In the genomic region with DNA sequence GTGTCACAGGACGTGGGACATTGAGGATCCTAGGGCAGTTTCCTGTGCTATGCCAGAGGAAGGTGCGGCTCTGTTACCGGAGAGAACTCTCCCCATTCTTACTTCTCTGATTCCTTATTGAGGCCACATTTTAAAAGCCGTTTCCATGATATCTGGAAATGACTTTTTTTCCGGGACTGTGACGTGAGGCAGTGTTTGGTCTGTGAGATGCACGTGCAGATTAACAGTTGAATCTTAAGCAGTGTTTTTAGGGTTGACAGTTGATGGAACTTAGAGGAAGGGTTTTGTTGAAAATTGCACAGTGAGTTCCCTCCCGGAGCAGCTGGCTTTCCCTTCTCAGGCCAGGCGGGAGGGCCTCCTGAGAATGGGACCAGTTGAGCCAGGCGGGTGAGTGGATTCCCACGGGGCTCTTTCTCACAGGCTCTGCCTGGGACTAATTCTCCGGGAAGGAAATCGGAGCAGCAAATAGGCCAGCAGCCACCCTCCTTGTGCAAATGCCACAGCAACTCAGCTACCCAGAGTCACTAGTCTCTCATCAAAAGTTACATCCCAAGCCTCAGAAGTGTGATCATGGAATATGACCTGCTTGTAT, we compare ENCODE assay signal across 9 cellular contexts.
DNase-seq lines count a peak whose midpoint lies in the region; ATAC-seq, FAIRE-seq and TF ChIP-seq lines count a peak whose summit lies in the region.
"Had no signal": no experiment of that assay in that cellular context is flagged by ENCODE, and none has a peak within 500 bp of the region (broad histone marks: within the 10 kb centered on the region; RNA-seq: fewer than 3 reads in every experiment).

No MANE protein-coding gene starts in this region.

- H3K4me3 Mint-ChIP-seq in T-cell, result peak overlapping the region in 1 of 3 donors; percentile 42

- H3K4me1 Mint-ChIP-seq in T-cell, result peaks cover 0 to 5% (median 3%) of the 10 kb centered on the region in 3 donors

- CTCF ChIA-PET in T-cell (lab: Charles Lee), result no interaction called here

- DNase-seq in HT-29 (ENCODE audit: low spot score), result peak; percentile 17
- no peak for DNase-seq in caudate nucleus (lab: John Stamatoyannopoulos, UW)
- DNase-seq in kidney, result no peak
- no peak for DNase-seq in spleen
- no peak for DNase-seq in T-cell
- no peak for DNase-seq in NCI-H1694 (lab: John Stamatoyannopoulos, UW)
- DNase-seq in globus pallidus (ENCODE audit: low spot score), result no peak
- DNase-seq: NCI-H187 had no signal

- POLR2A ChIA-PET in T-cell (lab: Charles Lee), result no interaction called here

- H3K36me3 ChIP-seq in kidney (ENCODE audit: control insufficient read depth in 1 of 2, insufficient read depth in 2 of 2, low read length in 2 of 2) (no peaks in the 10 kb centered on the region), spleen (no peaks in the 10 kb centered on the region)

- no peaks in the 10 kb centered on the region for H3K36me3 Mint-ChIP-seq in T-cell

- no peak for FAIRE-seq in kidney (lab: Jason Lieb, UNC)

- TF ChIP-seq POLR2A in spleen (IDR thresholded peaks at IDR 0.05), result no peak

- intact Hi-C loops in kidney (cut with DNase I), result no loop called here
- intact Hi-C loops in spleen (cut with DNase I; ENCODE audit: low total_unique reads), result no loop called here

- H3K4me3 ChIP-seq in kidney (ENCODE audit: low read length in 2 of 2) (peak overlapping the region; percentile 47 to 66), spleen (peak overlapping the region in 4 of 8 donors; percentile 48 to 69 (median 54))

- H3K9me3 Mint-ChIP-seq in T-cell, result no peaks in the 10 kb centered on the region

- H3K27ac ChIP-seq in caudate nucleus (ENCODE audit: low read depth, low read length), result peak overlapping the region; percentile 74
- H3K27ac ChIP-seq in kidney (ENCODE audit: low read depth in 2 of 2, low read length in 2 of 2), result peak overlapping the region; percentile 89 to 90
- H3K27ac ChIP-seq in spleen, result peak overlapping the region; percentile 58 to 93 (median 86)

- peaks cover 0 to 55% (median 23%) of the 10 kb centered on the region in 7 donors for H3K27me3 ChIP-seq in spleen (replicated peaks in 1 of 7)

- ATAC-seq in T-cell (replicated peaks in 1 of 4) (no peak), GM19395 (IDR thresholded peaks at IDR 0.05; ENCODE audit: unreplicated experiment) (no peak)

- 52 to 57% (median 54%) methylated on average over 12 to 13 of the region's 13 CpGs for WGBS in spleen, 5 donors

- TF ChIP-seq CTCF in kidney (IDR thresholded peaks at IDR 0.05; ENCODE audit: borderline replicate concordance, extremely low read depth, insufficient read depth), result no peak
- TF ChIP-seq CTCF in spleen (IDR thresholded peaks at IDR 0.05 in 8 of 11, conservative IDR thresholded peaks at IDR 0.05 in 3 of 11), result no peak

- H3K4me1 ChIP-seq in kidney (ENCODE audit: control insufficient read depth in 1 of 2, insufficient read depth in 1 of 2, low read depth in 1 of 2, low read length in 2 of 2), result peaks cover 12 to 16% of the 10 kb centered on the region in 2 donors
- peaks cover 0 to 31% (median 12%) of the 10 kb centered on the region in 6 donors for H3K4me1 ChIP-seq in spleen

- peaks cover 38 to 51% of the 10 kb centered on the region in 2 donors for H3K27me3 Mint-ChIP-seq in T-cell

- no peak overlapping the region for H3K27ac Mint-ChIP-seq in T-cell

- peak overlapping the region; percentile 41 to 79 for H3K9ac ChIP-seq in kidney (ENCODE audit: low read length in 2 of 2)

- H3K9me3 ChIP-seq in kidney (ENCODE audit: control insufficient read depth in 1 of 2, low read length in 2 of 2), result no peaks in the 10 kb centered on the region
- no peaks in the 10 kb centered on the region for H3K9me3 ChIP-seq in spleen
